In genomic region chr9:93226819-93227218, GRCh38 we compare ENCODE assay signal across 31 cellular contexts. TPM values are rescaled to one million over a fixed set of nuclear protein-coding genes. Genes with fewer than 3 reads are reported as not detected.
"Had no signal": no experiment of that assay in that cellular context is flagged by ENCODE, and none has a peak within 500 bp of the region (broad histone marks: within the 10 kb centered on the region; RNA-seq: fewer than 3 reads in every experiment).

No MANE protein-coding gene starts in this region.

- ATAC-seq: activated CD4-positive, CD25-positive, alpha-beta regulatory T cell treated with anti-CD3 and anti-CD28 coated beads, Interleukin-2, amount 50 U/mL, for 24 hours; activated T-cell treated with anti-CD3 and anti-CD28 coated beads, Interleukin-2, amount 50 U/mL, for 4 hours; activated T-helper 17 cell treated with anti-CD3 and anti-CD28 coated beads, Interleukin-2, amount 50 U/mL, for 72 hours; gastroesophageal sphincter; left cardiac atrium; naive thymus-derived CD4-positive, alpha-beta T cell; stimulated activated memory B cell treated with anti-CD40 and anti-IgM and Interleukin-4, amounts not matched to agents 10 μg/mL and 1 μg/mL and 100 μg/mL, for 72 hours; stimulated activated naive CD8-positive, alpha-beta T cell treated with anti-CD3 and anti-CD28 coated beads, Interleukin-15, amount 100 ng/mL, for 72 hours had no signal

- H3K36me3 Mint-ChIP-seq: naive thymus-derived CD4-positive, alpha-beta T cell; stimulated activated memory B cell treated with anti-CD40 and anti-IgM and Interleukin-4, amounts not matched to agents 10 μg/mL and 1 μg/mL and 100 μg/mL, for 72 hours had no signal

- H3K4me1 Mint-ChIP-seq: activated T-helper 17 cell treated with anti-CD3 and anti-CD28 coated beads, Interleukin-2, amount 50 U/mL, for 72 hours had no signal

- H3K9me3 Mint-ChIP-seq: activated CD4-positive, alpha-beta memory T cell treated with anti-CD3 and anti-CD28 coated beads, Interleukin-2, amount 10 ng/mL, durations not matched to agents 7 days and 5 days; activated T-cell treated with anti-CD3 and anti-CD28 coated beads, Interleukin-2, amount 50 U/mL, for 4 hours; activated T-helper 17 cell treated with anti-CD3 and anti-CD28 coated beads, Interleukin-2, amount 50 U/mL, for 72 hours; naive thymus-derived CD4-positive, alpha-beta T cell; stimulated activated memory B cell treated with anti-CD40 and anti-IgM and Interleukin-4, amounts not matched to agents 10 μg/mL and 1 μg/mL and 100 μg/mL, for 72 hours; stimulated activated naive CD8-positive, alpha-beta T cell treated with anti-CD3 and anti-CD28 coated beads, Interleukin-15, amount 100 ng/mL, for 72 hours had no signal

- FAIRE-seq: astrocyte, endothelial cell of umbilical vein, TTC549 had no signal

- DNase-seq: activated CD4-positive, alpha-beta memory T cell treated with anti-CD3 and anti-CD28 coated beads, Interleukin-2, amount 10 ng/mL, durations not matched to agents 7 days and 5 days; activated CD4-positive, alpha-beta T cell treated with anti-CD3 and anti-CD28 coated beads for 48 hours; activated gamma-delta T cell treated with Interleukin-2 at 50 U/mL for 16 hours; activated naive CD4-positive, alpha-beta T cell treated with anti-CD3 and anti-CD28 coated beads, Interleukin-2, amount 50 U/mL, for 16 hours; activated T-cell treated with anti-CD3 and anti-CD28 coated beads, Interleukin-2, amount 50 U/mL, for 4 hours; amniotic stem cell; brain microvascular endothelial cell; islet precursor cell; left cardiac atrium; mammary epithelial cell; naive thymus-derived CD4-positive, alpha-beta T cell; ovary; retina; sigmoid colon; stimulated activated CD4-positive, alpha-beta T cell treated with anti-CD3 and anti-CD28 coated beads, Interleukin-1b, Interleukin-23, amount 100 ng/mL, for 48 hours; stimulated activated CD4-positive, alpha-beta T cell treated with anti-CD3 and anti-CD28 coated beads, Interleukin-4, amount 100 ng/mL, for 4 hours; stimulated activated CD8-positive, alpha-beta memory T cell treated with anti-CD3 and anti-CD28 coated beads, Interleukin-4, amount 100 ng/mL, for 48 hours; stimulated activated naive CD8-positive, alpha-beta T cell treated with anti-CD3 and anti-CD28 coated beads, Interleukin-15, amount 100 ng/mL, for 72 hours; substantia nigra; T-helper 9 cell; upper lobe of left lung; WERI-Rb-1 had no signal

- H3K4me3 Mint-ChIP-seq: activated CD4-positive, alpha-beta memory T cell treated with anti-CD3 and anti-CD28 coated beads, Interleukin-2, amount 10 ng/mL, durations not matched to agents 7 days and 5 days; activated T-cell treated with anti-CD3 and anti-CD28 coated beads, Interleukin-2, amount 50 U/mL, for 4 hours; activated T-helper 17 cell treated with anti-CD3 and anti-CD28 coated beads, Interleukin-2, amount 50 U/mL, for 72 hours; naive thymus-derived CD4-positive, alpha-beta T cell; stimulated activated memory B cell treated with anti-CD40 and anti-IgM and Interleukin-4, amounts not matched to agents 10 μg/mL and 1 μg/mL and 100 μg/mL, for 72 hours; stimulated activated naive CD8-positive, alpha-beta T cell treated with anti-CD3 and anti-CD28 coated beads, Interleukin-15, amount 100 ng/mL, for 72 hours had no signal

- H3K27ac Mint-ChIP-seq: activated CD4-positive, alpha-beta memory T cell treated with anti-CD3 and anti-CD28 coated beads, Interleukin-2, amount 10 ng/mL, durations not matched to agents 7 days and 5 days; activated T-helper 17 cell treated with anti-CD3 and anti-CD28 coated beads, Interleukin-2, amount 50 U/mL, for 72 hours; naive thymus-derived CD4-positive, alpha-beta T cell; stimulated activated memory B cell treated with anti-CD40 and anti-IgM and Interleukin-4, amounts not matched to agents 10 μg/mL and 1 μg/mL and 100 μg/mL, for 72 hours had no signal

RNA-seq across cellular contexts. Expression of gene WNK2, which starts 42.9 kb away (rescaled TPM):
- total RNA-seq: endothelial cell of umbilical vein, fibroblast of lung, fibroblast of villous mesenchyme had no signal
